In the genomic region with DNA sequence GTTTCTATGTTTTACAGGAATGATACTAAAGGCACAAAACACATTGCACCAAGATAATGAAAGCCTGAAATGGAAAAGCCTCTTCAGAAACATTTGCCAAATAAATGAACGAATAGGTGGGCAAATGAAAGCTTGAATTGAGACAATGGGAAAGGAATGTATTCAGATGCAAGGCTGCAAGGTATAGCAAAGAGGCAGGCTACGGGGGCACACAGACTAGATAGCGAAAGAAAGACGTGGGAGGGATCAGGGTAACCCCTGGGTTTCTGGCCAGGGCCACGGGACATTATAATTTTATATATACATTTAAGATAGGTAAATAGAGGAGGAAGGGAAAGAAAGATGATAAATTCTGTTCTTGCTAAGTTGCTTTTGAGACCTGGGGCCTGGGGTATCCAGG, we compare ENCODE assay signal across 30 cellular contexts.
"Had no signal": no experiment of that assay in that cellular context is flagged by ENCODE, and none has a peak within 500 bp of the region (broad histone marks: within the 10 kb centered on the region; RNA-seq: fewer than 3 reads in every experiment).

No MANE protein-coding gene starts in this region.

- H3K36me3 ChIP-seq: ascending aorta, cardiac muscle cell, MG63 had no signal

- H3K27me3 ChIP-seq: ascending aorta, cardiac muscle cell had no signal

- H3K36me3 Mint-ChIP-seq: activated naive CD4-positive, alpha-beta T cell treated with anti-CD3 and anti-CD28 coated beads, Interleukin-2, amount 50 U/mL, for 24 hours; activated naive CD8-positive, alpha-beta T cell treated with anti-CD3 and anti-CD28 coated beads, Interleukin-2, amount 10 ng/mL, durations not matched to agents 7 days and 5 days had no signal

- H3K4me3 ChIP-seq: ascending aorta, cardiac muscle cell, MG63 had no signal

- DNase-seq: activated CD4-positive, alpha-beta T cell treated with anti-CD3 and anti-CD28 coated beads, Interleukin-2, amount 10 ng/mL, durations not matched to agents 24 days and 14 days; activated CD4-positive, alpha-beta T cell treated with anti-CD3 and anti-CD28 coated beads, Interleukin-2, amount 50 U/mL, for 48 hours; activated CD8-positive, alpha-beta T cell treated with anti-CD3 and anti-CD28 coated beads, Interleukin-2, amount 10 ng/mL, durations not matched to agents 7 days and 5 days; activated gamma-delta T cell; activated naive CD4-positive, alpha-beta T cell treated with Interleukin-2 at 50 U/mL for 16 hours; activated naive CD8-positive, alpha-beta T cell treated with anti-CD3 and anti-CD28 coated beads, Interleukin-2, amount 10 ng/mL, durations not matched to agents 7 days and 5 days; activated T-cell treated with anti-CD3 and anti-CD28 coated beads, Interleukin-2, amount 50 U/mL, for 24 hours; amygdala; MG63; NCI-H1048; NCI-H1436; NCI-H1694; NCI-H1930; NCI-H2081 treated with DMSO at 0.1 percent for 48 hours; NCI-H2171; NCI-H510A; NCI-H526; NCI-H748 treated with DMSO at 0.1 percent for 48 hours; NK-92 treated with Interleukin-12 subunit alpha and Interleukin-12 subunit beta, amount 100 ng/mL, for 24 hours; Right ventricle myocardium superior; SW 1271; T-helper 1 cell; T-helper 2 cell; T-helper 9 cell had no signal

- H3K9me3 ChIP-seq: ascending aorta, MG63 had no signal

- H3K4me3 Mint-ChIP-seq: activated CD4-positive, alpha-beta T cell treated with anti-CD3 and anti-CD28 coated beads, Interleukin-2, amount 10 ng/mL, durations not matched to agents 24 days and 14 days; activated CD8-positive, alpha-beta T cell treated with anti-CD3 and anti-CD28 coated beads, Interleukin-2, amount 10 ng/mL, durations not matched to agents 7 days and 5 days; activated naive CD4-positive, alpha-beta T cell treated with anti-CD3 and anti-CD28 coated beads, Interleukin-2, amount 50 U/mL, for 24 hours; activated naive CD8-positive, alpha-beta T cell treated with anti-CD3 and anti-CD28 coated beads, Interleukin-2, amount 10 ng/mL, durations not matched to agents 7 days and 5 days; activated T-cell treated with anti-CD3 and anti-CD28 coated beads, Interleukin-2, amount 50 U/mL, for 24 hours; central memory CD8-positive, alpha-beta T cell had no signal

- H3K27ac ChIP-seq: ascending aorta, cardiac muscle cell, VCaP had no signal

- H3K27me3 Mint-ChIP-seq: activated CD4-positive, alpha-beta T cell treated with anti-CD3 and anti-CD28 coated beads, Interleukin-2, amount 10 ng/mL, durations not matched to agents 24 days and 14 days; activated naive CD4-positive, alpha-beta T cell treated with anti-CD3 and anti-CD28 coated beads, Interleukin-2, amount 50 U/mL, for 24 hours; activated naive CD8-positive, alpha-beta T cell treated with anti-CD3 and anti-CD28 coated beads, Interleukin-2, amount 10 ng/mL, durations not matched to agents 7 days and 5 days; activated T-cell treated with anti-CD3 and anti-CD28 coated beads, Interleukin-2, amount 50 U/mL, for 24 hours; central memory CD8-positive, alpha-beta T cell had no signal

- ATAC-seq: activated CD8-positive, alpha-beta T cell treated with anti-CD3 and anti-CD28 coated beads, Interleukin-2, amount 10 ng/mL, durations not matched to agents 7 days and 5 days had no signal

- H3K27ac Mint-ChIP-seq: activated CD4-positive, alpha-beta T cell treated with anti-CD3 and anti-CD28 coated beads, Interleukin-2, amount 10 ng/mL, durations not matched to agents 24 days and 14 days; activated CD8-positive, alpha-beta T cell treated with anti-CD3 and anti-CD28 coated beads, Interleukin-2, amount 10 ng/mL, durations not matched to agents 7 days and 5 days; activated naive CD4-positive, alpha-beta T cell treated with anti-CD3 and anti-CD28 coated beads, Interleukin-2, amount 50 U/mL, for 24 hours; activated naive CD8-positive, alpha-beta T cell treated with anti-CD3 and anti-CD28 coated beads, Interleukin-2, amount 10 ng/mL, durations not matched to agents 7 days and 5 days; activated T-cell treated with anti-CD3 and anti-CD28 coated beads, Interleukin-2, amount 50 U/mL, for 24 hours; activated T-helper 2 cell treated with anti-CD3 and anti-CD28 coated beads, Interferon-gamma antibody, Interleukin-2, Interleukin-4, amounts not matched to agents 10 μg/mL and 5 μg/mL and 100 μg/mL, durations not matched to agents 14 hours and 24 hours and 36 hours had no signal

- H3K4me1 ChIP-seq: ascending aorta had no signal

- H3K9me3 Mint-ChIP-seq: activated CD4-positive, alpha-beta T cell treated with anti-CD3 and anti-CD28 coated beads, Interleukin-2, amount 10 ng/mL, durations not matched to agents 24 days and 14 days; activated T-cell treated with anti-CD3 and anti-CD28 coated beads, Interleukin-2, amount 50 U/mL, for 24 hours; activated T-helper 2 cell treated with anti-CD3 and anti-CD28 coated beads, Interferon-gamma antibody, Interleukin-2, Interleukin-4, amounts not matched to agents 10 μg/mL and 5 μg/mL and 100 μg/mL, durations not matched to agents 14 hours and 24 hours and 36 hours had no signal

- H3K4me1 Mint-ChIP-seq: activated CD4-positive, alpha-beta T cell treated with anti-CD3 and anti-CD28 coated beads, Interleukin-2, amount 10 ng/mL, durations not matched to agents 24 days and 14 days; activated naive CD4-positive, alpha-beta T cell treated with anti-CD3 and anti-CD28 coated beads, Interleukin-2, amount 50 U/mL, for 24 hours; activated naive CD8-positive, alpha-beta T cell treated with anti-CD3 and anti-CD28 coated beads, Interleukin-2, amount 10 ng/mL, durations not matched to agents 7 days and 5 days; central memory CD8-positive, alpha-beta T cell had no signal
